ENCODE assay signal across 14 cellular contexts in genomic region chr3:184574552-184575430, GRCh38. TPM values are rescaled to one million over a fixed set of nuclear protein-coding genes. Genes with fewer than 3 reads are reported as not detected.
DNase-seq lines count a peak whose midpoint lies in the region; ATAC-seq and TF ChIP-seq lines count a peak whose summit lies in the region.
"Had no signal": no experiment of that assay in that cellular context is flagged by ENCODE, and none has a peak within 500 bp of the region (broad histone marks: within the 10 kb centered on the region; RNA-seq: fewer than 3 reads in every experiment).

No MANE protein-coding gene starts in this region.

- no peak overlapping the region for H3K4me2 ChIP-seq in OCI-LY7 (ENCODE audit: low read length)

- no peaks in the 10 kb centered on the region for H3K36me3 ChIP-seq in HUES48 (ENCODE audit: control insufficient read depth, insufficient read depth, low read length)
- no peaks in the 10 kb centered on the region for H3K36me3 ChIP-seq in OCI-LY7 (ENCODE audit: insufficient read depth, low read length)

- CTCF ChIA-PET in OCI-LY7 (lab: Charles Lee; ENCODE audit: unreplicated experiment) = no interaction called here

- no peak for ATAC-seq in HG03342 (IDR thresholded peaks at IDR 0.05; ENCODE audit: unreplicated experiment)
- ATAC-seq: natural killer cell, PC-3 had no signal

- no TSS peak for BruUV-seq in OCI-LY7 (replicated peaks; lab: Mats Ljungman, UMichigan)

- DNase-seq in COLO668 (lab: John Stamatoyannopoulos, UW; ENCODE audit: unreplicated experiment) = peak; percentile 1
- DNase-seq in OCI-LY7 (ENCODE audit: low spot score) = peak; percentile 18
- peak; percentile 92 for DNase-seq in islet precursor cell
- no peak for DNase-seq in dermis blood vessel endothelial cell
- no peak for DNase-seq in activated CD4-positive, alpha-beta T cell treated with anti-CD3 and anti-CD28 coated beads for 4 hours
- DNase-seq in activated CD8-positive, alpha-beta memory T cell treated with anti-CD3 and anti-CD28 coated beads for 24 hours = no peak
- DNase-seq: activated T-cell treated with anti-CD3 and anti-CD28 coated beads, Interleukin-2, amount 50 U/mL, for 24 hours; dorsolateral prefrontal cortex; foreskin fibroblast; natural killer cell; NCI-H1694 treated with DMSO at 0.1 percent for 48 hours; PC-3 had no signal

- H3K9me2 ChIP-seq in OCI-LY7 (ENCODE audit: insufficient read depth, low read length) = no peaks in the 10 kb centered on the region

- no peak for TF ChIP-seq CTCF in OCI-LY7 (conservative IDR thresholded peaks at IDR 0.05; ENCODE audit: low read length)

- H4K20me1 ChIP-seq in OCI-LY7 (ENCODE audit: insufficient read depth, low read length) = no peaks in the 10 kb centered on the region

- no peak overlapping the region for H2AFZ ChIP-seq in OCI-LY7 (ENCODE audit: low read length)

- peaks cover 27% of the 10 kb centered on the region for H3K4me1 ChIP-seq in HUES48 (ENCODE audit: control insufficient read depth, insufficient read depth, low read length)
- peaks cover 4% of the 10 kb centered on the region for H3K4me1 ChIP-seq in OCI-LY7 (ENCODE audit: insufficient read depth, low read length, poor library complexity, severe bottlenecking)

- H3K79me2 ChIP-seq in OCI-LY7 (ENCODE audit: insufficient read depth, low read depth, low read length) = no peaks in the 10 kb centered on the region

- H3K9ac ChIP-seq in HUES48 (ENCODE audit: low read depth, low read length) = no peak overlapping the region

- peak overlapping the region; percentile 39 for H3K27ac ChIP-seq in HUES48 (ENCODE audit: low read depth, low read length)
- H3K27ac ChIP-seq in OCI-LY7 (ENCODE audit: low read depth, low read length, poor library complexity, severe bottlenecking) = no peak overlapping the region

- H3K9me3 ChIP-seq in HUES48 (ENCODE audit: control insufficient read depth, insufficient read depth, low read length) (no peaks in the 10 kb centered on the region), OCI-LY7 (ENCODE audit: low read length) (no peaks in the 10 kb centered on the region)

- H3K27me3 ChIP-seq in HUES48 (ENCODE audit: control insufficient read depth, insufficient read depth, low read length) = peaks cover 90% of the 10 kb centered on the region
- H3K27me3 ChIP-seq: dorsolateral prefrontal cortex had no signal

- H3K4me3 ChIP-seq in HUES48 (ENCODE audit: low read depth, low read length) (peak overlapping the region; percentile 45), OCI-LY7 (ENCODE audit: low read depth, low read length, poor library complexity, severe bottlenecking) (no peak overlapping the region)
- H3K4me3 ChIP-seq: dorsolateral prefrontal cortex had no signal

- POLR2A ChIA-PET in OCI-LY7 (lab: Charles Lee) = interaction anchor here (1.1 kb wide), 1 partner anchor 11 kb away, joined by 3 read pairs; no protein-coding TSS in a partner anchor

- intact Hi-C loops in OCI-LY7 (cut with micrococcal nuclease; ENCODE audit: unreplicated experiment) = no loop called here

RNA-seq across cellular contexts. Expression of gene EPHB3, which starts 13.2 kb away (rescaled TPM):
- not detected in 2 replicates for total RNA-seq in OCI-LY7 (2014; rRNA removed; shearing (Covaris generic))
- not detected in 2 replicates for total RNA-seq in OCI-LY7 (2022)
- under 0.01 and 0.23 TPM in 2 replicates for total RNA-seq in dermis blood vessel endothelial cell
- total RNA-seq: natural killer cell had no signal

Comparison
In these comparisons a context has a peak if more than half of its experiments do, and no peak if none do; other contexts are left out.
1. DNase-seq: peak in COLO668 (single experiment), OCI-LY7 (single experiment) and islet precursor cell (single experiment); none in dermis blood vessel endothelial cell (single experiment), activated CD4-positive, alpha-beta T cell treated with anti-CD3 and anti-CD28 coated beads for 4 hours (0 of 2) and activated CD8-positive, alpha-beta memory T cell treated with anti-CD3 and anti-CD28 coated beads for 24 hours (single experiment).